ENCODE assay signal across 34 cellular contexts in genomic region chr6:114267897-114268296, GRCh38.
DNase-seq lines count a peak whose midpoint lies in the region; ATAC-seq and TF ChIP-seq lines count a peak whose summit lies in the region.
"Had no signal": no experiment of that assay in that cellular context is flagged by ENCODE, and none has a peak within 500 bp of the region (broad histone marks: within the 10 kb centered on the region; RNA-seq: fewer than 3 reads in every experiment).

No MANE protein-coding gene starts in this region.

- peaks cover 15% of the 10 kb centered on the region for H3K9me3 Mint-ChIP-seq in HFFc6
- H3K9me3 Mint-ChIP-seq: activated naive CD8-positive, alpha-beta T cell treated with anti-CD3 and anti-CD28 coated beads, Interleukin-2, amount 10 ng/mL, durations not matched to agents 7 days and 5 days; CD8-positive, alpha-beta T cell had no signal

- peak; percentile 82 for ATAC-seq in GM18511 (IDR thresholded peaks at IDR 0.05; ENCODE audit: unreplicated experiment)
- peak; percentile 57 for ATAC-seq in GM21360 (IDR thresholded peaks at IDR 0.05; ENCODE audit: unreplicated experiment)
- peak; percentile 36 for ATAC-seq in HG02798 (IDR thresholded peaks at IDR 0.05; ENCODE audit: poor library complexity, unreplicated experiment)
- peak; percentile 52 for ATAC-seq in HG03575 (IDR thresholded peaks at IDR 0.05; ENCODE audit: extremely low read depth, insufficient number of reproducible peaks, low FRiP score, unreplicated experiment)
- ATAC-seq: CD8-positive, alpha-beta T cell; lower lobe of right lung had no signal

- H3K27me3 ChIP-seq in suprapubic skin = no peaks in the 10 kb centered on the region
- H3K27me3 ChIP-seq: ascending aorta, BE2C, hepatocyte, right atrium auricular region, stomach, tibial nerve had no signal

- no peak for DNase-seq in SW480 (ENCODE audit: low spot score)
- no peak for DNase-seq in HFFc6
- no peak for DNase-seq in foreskin fibroblast
- no peak for DNase-seq in suprapubic skin (ENCODE audit: low spot score in 2 of 2)
- DNase-seq: activated CD4-positive, alpha-beta T cell treated with anti-CD3 and anti-CD28 coated beads, Interleukin-2, amount 50 U/mL, for 1 hour; activated CD4-positive, CD25-positive, alpha-beta regulatory T cell; activated gamma-delta T cell treated with Interleukin-2 at 50 U/mL for 16 hours; activated naive CD8-positive, alpha-beta T cell treated with anti-CD3 and anti-CD28 coated beads, Interleukin-2, amount 10 ng/mL, durations not matched to agents 7 days and 5 days; activated T-cell treated with anti-CD3 and anti-CD28 coated beads, Interleukin-2, amount 50 U/mL, for 1 hour; BE2C; CD8-positive, alpha-beta T cell; EL; Karpas-422; lower lobe of right lung; midbrain; naive B cell; NCI-H1417; NCI-H2029; NCI-H345; NCI-H69; PC-9; posterior cingulate gyrus; stimulated activated CD4-positive, alpha-beta T cell treated with anti-CD3 and anti-CD28 coated beads, Interleukin-2, amount 100 ng/mL, for 24 hours; stimulated activated CD8-positive, alpha-beta memory T cell treated with anti-CD3 and anti-CD28 coated beads, Interleukin-4, amount 100 ng/mL, for 48 hours; stomach had no signal

- no peaks in the 10 kb centered on the region for H3K4me1 Mint-ChIP-seq in HFFc6 (ENCODE audit: low read depth)
- H3K4me1 Mint-ChIP-seq: activated naive CD8-positive, alpha-beta T cell treated with anti-CD3 and anti-CD28 coated beads, Interleukin-2, amount 10 ng/mL, durations not matched to agents 7 days and 5 days; naive B cell had no signal

- 96% methylated on average over 3 of the region's 3 CpGs for WGBS in suprapubic skin

- H3K36me3 ChIP-seq in suprapubic skin = no peaks in the 10 kb centered on the region
- H3K36me3 ChIP-seq: ascending aorta, BE2C, lower lobe of right lung, right atrium auricular region, stomach, tibial nerve had no signal

- H3K4me3 ChIP-seq in foreskin fibroblast (ENCODE audit: low read depth in 1 of 2, low read length in 2 of 2) = no peak overlapping the region
- no peak overlapping the region for H3K4me3 ChIP-seq in suprapubic skin
- H3K4me3 ChIP-seq: ascending aorta, hepatocyte, lower lobe of right lung, PC-9, right atrium auricular region, SK-N-MC, stomach, tibial nerve had no signal

- H3K27ac Mint-ChIP-seq in HFFc6 = no peak overlapping the region
- H3K27ac Mint-ChIP-seq: activated naive CD8-positive, alpha-beta T cell treated with anti-CD3 and anti-CD28 coated beads, Interleukin-2, amount 10 ng/mL, durations not matched to agents 7 days and 5 days; CD8-positive, alpha-beta T cell; naive B cell had no signal

- no peaks in the 10 kb centered on the region for H3K27me3 Mint-ChIP-seq in HFFc6 (ENCODE audit: insufficient read depth)
- H3K27me3 Mint-ChIP-seq: activated naive CD8-positive, alpha-beta T cell treated with anti-CD3 and anti-CD28 coated beads, Interleukin-2, amount 10 ng/mL, durations not matched to agents 7 days and 5 days had no signal

- TF ChIP-seq EP300 in suprapubic skin (IDR thresholded peaks at IDR 0.05) = no peak

- no peaks in the 10 kb centered on the region for H3K9me3 ChIP-seq in suprapubic skin
- H3K9me3 ChIP-seq: ascending aorta, BE2C, lower lobe of right lung, right atrium auricular region, stomach, tibial nerve had no signal

- TF ChIP-seq POLR2A in suprapubic skin (IDR thresholded peaks at IDR 0.05) = no peak

- H3K4me1 ChIP-seq in suprapubic skin = no peaks in the 10 kb centered on the region
- H3K4me1 ChIP-seq: ascending aorta, lower lobe of right lung, right atrium auricular region, stomach, tibial nerve had no signal

- no peaks in the 10 kb centered on the region for H3K36me3 Mint-ChIP-seq in HFFc6 (ENCODE audit: low read depth)
- H3K36me3 Mint-ChIP-seq: activated naive CD8-positive, alpha-beta T cell treated with anti-CD3 and anti-CD28 coated beads, Interleukin-2, amount 10 ng/mL, durations not matched to agents 7 days and 5 days; CD8-positive, alpha-beta T cell; naive B cell had no signal

- no peak for TF ChIP-seq CTCF in HFFc6 (IDR thresholded peaks at IDR 0.05)
- no peak for TF ChIP-seq CTCF in foreskin fibroblast (IDR thresholded peaks at IDR 0.05; ENCODE audit: low read depth, low read length)
- no peak for TF ChIP-seq CTCF in suprapubic skin (IDR thresholded peaks at IDR 0.05)

- H3K27ac ChIP-seq in suprapubic skin = no peak overlapping the region
- H3K27ac ChIP-seq: ascending aorta, hepatocyte, lower lobe of right lung, PC-9, right atrium auricular region, SK-N-MC, stomach, tibial nerve had no signal

- H3K4me3 Mint-ChIP-seq in HFFc6 = no peak overlapping the region
- H3K4me3 Mint-ChIP-seq: activated naive CD8-positive, alpha-beta T cell treated with anti-CD3 and anti-CD28 coated beads, Interleukin-2, amount 10 ng/mL, durations not matched to agents 7 days and 5 days; CD8-positive, alpha-beta T cell; naive B cell had no signal
